Comparison of ENCODE assay signal across 1 cellular context in the genomic region with DNA sequence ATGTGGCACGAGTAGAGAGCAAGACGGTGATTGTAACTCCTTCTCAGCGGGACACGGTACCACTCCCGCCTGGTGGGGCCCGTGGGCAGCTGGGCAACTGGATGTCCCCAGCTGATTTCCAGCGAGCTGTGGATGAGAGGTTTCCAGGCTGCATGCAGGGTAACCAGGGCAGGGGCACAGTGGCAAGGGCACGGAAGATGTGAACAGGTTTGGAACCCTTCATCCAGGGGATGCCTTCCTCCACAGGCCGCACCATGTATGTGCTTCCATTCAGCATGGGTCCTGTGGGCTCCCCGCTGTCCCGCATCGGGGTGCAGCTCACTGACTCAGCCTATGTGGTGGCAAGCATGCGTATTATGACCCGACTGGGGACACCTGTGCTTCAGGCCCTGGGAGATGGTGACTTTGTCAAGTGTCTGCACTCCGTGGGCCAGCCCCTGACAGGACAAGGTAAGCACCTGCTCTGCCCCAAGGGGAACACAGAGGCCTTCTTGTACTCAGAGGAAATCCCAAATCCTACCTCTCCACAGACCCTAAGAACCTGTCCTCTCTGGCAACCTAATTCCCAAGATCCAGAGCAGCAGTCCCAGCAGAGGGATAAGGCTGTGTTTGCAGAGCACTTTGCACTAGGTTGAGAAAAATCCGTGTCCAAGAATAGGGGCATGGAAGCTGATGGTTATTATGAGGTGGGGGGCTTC.
TF ChIP-seq lines count a peak whose summit lies in the region.

No MANE protein-coding gene starts in this region.

TF ChIP-seq in HepG2, 621 proteins besides CTCF, POLR2A, EP300 and RAD21 (continued from another document and continues in another):
- TF ChIP-seq, protein P1, sequence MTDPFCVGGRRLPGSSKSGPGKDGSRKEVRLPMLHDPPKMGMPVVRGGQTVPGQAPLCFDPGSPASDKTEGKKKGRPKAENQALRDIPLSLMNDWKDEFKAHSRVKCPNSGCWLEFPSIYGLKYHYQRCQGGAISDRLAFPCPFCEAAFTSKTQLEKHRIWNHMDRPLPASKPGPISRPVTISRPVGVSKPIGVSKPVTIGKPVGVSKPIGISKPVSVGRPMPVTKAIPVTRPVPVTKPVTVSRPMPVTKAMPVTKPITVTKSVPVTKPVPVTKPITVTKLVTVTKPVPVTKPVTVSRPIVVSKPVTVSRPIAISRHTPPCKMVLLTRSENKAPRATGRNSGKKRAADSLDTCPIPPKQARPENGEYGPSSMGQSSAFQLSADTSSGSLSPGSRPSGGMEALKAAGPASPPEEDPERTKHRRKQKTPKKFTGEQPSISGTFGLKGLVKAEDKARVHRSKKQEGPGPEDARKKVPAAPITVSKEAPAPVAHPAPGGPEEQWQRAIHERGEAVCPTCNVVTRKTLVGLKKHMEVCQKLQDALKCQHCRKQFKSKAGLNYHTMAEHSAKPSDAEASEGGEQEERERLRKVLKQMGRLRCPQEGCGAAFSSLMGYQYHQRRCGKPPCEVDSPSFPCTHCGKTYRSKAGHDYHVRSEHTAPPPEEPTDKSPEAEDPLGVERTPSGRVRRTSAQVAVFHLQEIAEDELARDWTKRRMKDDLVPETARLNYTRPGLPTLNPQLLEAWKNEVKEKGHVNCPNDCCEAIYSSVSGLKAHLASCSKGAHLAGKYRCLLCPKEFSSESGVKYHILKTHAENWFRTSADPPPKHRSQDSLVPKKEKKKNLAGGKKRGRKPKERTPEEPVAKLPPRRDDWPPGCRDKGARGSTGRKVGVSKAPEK (CRISPR knock-in tag; IDR thresholded peaks at IDR 0.05; ENCODE audit: borderline replicate concordance), result peak; percentile 51; the same call in 1 of the 2 replicates
- TF ChIP-seq, protein P2, sequence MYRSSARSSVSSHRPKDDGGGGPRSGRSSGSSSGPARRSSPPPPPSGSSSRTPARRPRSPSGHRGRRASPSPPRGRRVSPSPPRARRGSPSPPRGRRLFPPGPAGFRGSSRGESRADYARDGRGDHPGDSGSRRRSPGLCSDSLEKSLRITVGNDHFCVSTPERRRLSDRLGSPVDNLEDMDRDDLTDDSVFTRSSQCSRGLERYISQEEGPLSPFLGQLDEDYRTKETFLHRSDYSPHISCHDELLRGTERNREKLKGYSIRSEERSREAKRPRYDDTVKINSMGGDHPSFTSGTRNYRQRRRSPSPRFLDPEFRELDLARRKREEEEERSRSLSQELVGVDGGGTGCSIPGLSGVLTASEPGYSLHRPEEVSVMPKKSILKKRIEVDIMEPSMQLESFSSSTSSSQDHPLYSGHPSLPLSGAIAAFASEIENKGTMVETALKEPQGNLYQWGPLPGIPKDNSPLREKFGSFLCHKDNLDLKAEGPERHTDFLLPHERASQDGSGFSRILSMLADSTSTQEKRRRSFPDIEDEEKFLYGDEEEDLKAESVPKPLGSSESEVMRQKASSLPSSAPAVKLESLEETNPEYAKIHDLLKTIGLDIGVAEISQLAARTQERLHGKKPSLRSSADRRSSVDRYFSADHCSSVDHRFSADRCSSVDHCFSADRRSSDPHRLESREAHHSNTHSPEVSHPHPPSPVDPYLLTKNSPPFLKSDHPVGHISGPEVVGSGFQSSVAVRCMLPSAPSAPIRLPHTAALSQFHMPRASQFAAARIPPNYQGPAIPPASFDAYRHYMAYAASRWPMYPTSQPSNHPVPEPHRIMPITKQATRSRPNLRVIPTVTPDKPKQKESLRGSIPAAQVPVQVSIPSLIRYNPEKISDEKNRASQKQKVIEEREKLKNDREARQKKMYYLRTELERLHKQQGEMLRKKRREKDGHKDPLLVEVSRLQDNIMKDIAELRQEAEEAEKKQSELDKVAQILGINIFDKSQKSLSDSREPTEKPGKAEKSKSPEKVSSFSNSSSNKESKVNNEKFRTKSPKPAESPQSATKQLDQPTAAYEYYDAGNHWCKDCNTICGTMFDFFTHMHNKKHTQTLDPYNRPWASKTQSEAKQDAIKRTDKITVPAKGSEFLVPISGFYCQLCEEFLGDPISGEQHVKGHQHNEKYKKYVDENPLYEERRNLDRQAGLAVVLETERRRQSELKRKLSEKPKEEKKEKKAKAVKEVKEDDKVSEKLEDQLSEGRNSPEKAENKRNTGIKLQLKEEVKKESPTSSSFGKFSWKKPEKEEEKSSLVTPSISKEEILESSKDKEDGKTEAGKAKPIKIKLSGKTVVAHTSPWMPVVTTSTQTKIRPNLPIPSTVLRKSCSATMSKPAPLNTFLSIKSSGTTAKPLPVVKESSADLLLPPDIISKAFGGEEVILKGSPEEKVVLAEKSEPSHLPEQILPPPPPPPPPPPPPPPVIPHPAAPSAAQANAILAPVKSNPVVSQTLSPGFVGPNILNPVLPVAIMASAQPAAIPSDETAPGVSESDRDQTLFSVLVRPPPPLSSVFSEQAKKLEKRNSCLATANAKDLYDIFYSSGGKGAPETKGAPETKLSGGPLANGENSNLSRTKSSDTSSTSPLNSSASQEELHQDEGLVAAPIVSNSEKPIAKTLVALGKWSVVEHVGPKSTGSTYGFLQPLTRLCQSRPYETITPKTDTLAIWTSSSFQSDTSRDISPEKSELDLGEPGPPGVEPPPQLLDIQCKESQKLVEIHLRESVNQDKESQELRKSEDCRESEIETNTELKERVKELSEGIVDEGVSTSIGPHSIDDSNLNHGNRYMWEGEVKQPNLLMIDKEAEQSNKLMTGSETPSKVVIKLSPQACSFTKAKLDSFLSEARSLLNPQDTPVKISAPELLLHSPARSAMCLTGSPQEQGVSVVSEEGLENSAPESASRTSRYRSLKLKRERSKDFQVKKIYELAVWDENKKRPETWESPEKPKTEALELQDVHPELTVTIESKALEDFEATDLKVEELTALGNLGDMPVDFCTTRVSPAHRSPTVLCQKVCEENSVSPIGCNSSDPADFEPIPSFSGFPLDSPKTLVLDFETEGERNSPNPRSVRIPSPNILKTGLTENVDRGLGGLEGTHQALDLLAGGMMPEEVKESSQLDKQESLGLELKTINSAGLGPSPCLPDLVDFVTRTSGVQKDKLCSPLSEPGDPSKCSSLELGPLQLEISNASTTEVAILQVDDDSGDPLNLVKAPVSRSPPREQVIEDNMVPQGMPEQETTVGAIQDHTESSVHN (CRISPR knock-in tag; IDR thresholded peaks at IDR 0.05), result 0 out of 2 replicates have a peak, but pooled peaks have one; percentile 62
- TF ChIP-seq FOXM1 (CRISPR knock-in tag; IDR thresholded peaks at IDR 0.05), result 0 out of 2 replicates have a peak, but pooled peaks have one; percentile 60
- TF ChIP-seq AGO2 (optimal IDR thresholded peaks at IDR 0.05; ENCODE audit: low read depth, low read length), result peak; percentile 86
- TF ChIP-seq ZNF350 (CRISPR knock-in tag; IDR thresholded peaks at IDR 0.05; ENCODE audit: borderline replicate concordance, low read depth), result 0 out of 2 replicates have a peak, but pooled peaks have one; percentile 57
- TF ChIP-seq MZF1 (CRISPR knock-in tag; IDR thresholded peaks at IDR 0.05; ENCODE audit: borderline replicate concordance), result 0 out of 2 replicates have a peak, but pooled peaks have one; percentile 48
- peak; percentile 74 for TF ChIP-seq TAF15 (IDR thresholded peaks at IDR 0.05; ENCODE audit: low read depth, low read length, poor library complexity, severe bottlenecking)
- TF ChIP-seq KDM3A (CRISPR knock-in tag; IDR thresholded peaks at IDR 0.05; ENCODE audit: low read depth), result 0 out of 2 replicates have a peak, but pooled peaks have one; percentile 8
- TF ChIP-seq ZNF407 (CRISPR knock-in tag; IDR thresholded peaks at IDR 0.05; ENCODE audit: not compliant biosample characterization), result peak; percentile 28
- 0 out of 2 replicates have a peak, but pooled peaks have one; percentile 14 for TF ChIP-seq ZMYM3 (CRISPR knock-in tag; IDR thresholded peaks at IDR 0.05)
- no peak for TF ChIP-seq ZNF83 (CRISPR knock-in tag; IDR thresholded peaks at IDR 0.05; ENCODE audit: borderline replicate concordance)
- TF ChIP-seq ZNF225 (CRISPR knock-in tag; IDR thresholded peaks at IDR 0.05), result peak; percentile 92
- TF ChIP-seq ISL2 (CRISPR knock-in tag; IDR thresholded peaks at IDR 0.05), result 0 out of 2 replicates have a peak, but pooled peaks have one; percentile 31
- TF ChIP-seq SIX4 (CRISPR knock-in tag; IDR thresholded peaks at IDR 0.05), result no peak
- TF ChIP-seq, protein P3, sequence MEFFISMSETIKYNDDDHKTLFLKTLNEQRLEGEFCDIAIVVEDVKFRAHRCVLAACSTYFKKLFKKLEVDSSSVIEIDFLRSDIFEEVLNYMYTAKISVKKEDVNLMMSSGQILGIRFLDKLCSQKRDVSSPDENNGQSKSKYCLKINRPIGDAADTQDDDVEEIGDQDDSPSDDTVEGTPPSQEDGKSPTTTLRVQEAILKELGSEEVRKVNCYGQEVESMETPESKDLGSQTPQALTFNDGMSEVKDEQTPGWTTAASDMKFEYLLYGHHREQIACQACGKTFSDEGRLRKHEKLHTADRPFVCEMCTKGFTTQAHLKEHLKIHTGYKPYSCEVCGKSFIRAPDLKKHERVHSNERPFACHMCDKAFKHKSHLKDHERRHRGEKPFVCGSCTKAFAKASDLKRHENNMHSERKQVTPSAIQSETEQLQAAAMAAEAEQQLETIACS (CRISPR knock-in tag; IDR thresholded peaks at IDR 0.05), result peak; percentile 33; the same call in 1 of the 2 replicates
- TF ChIP-seq POLR2AphosphoS5 (IDR thresholded peaks at IDR 0.05; ENCODE audit: low read depth, low read length), result peak; percentile 9; the same call in 1 of the 2 replicates
- no peak for TF ChIP-seq TCF7 (IDR thresholded peaks at IDR 0.05; ENCODE audit: low read depth)
- TF ChIP-seq ZNF773 (CRISPR knock-in tag; IDR thresholded peaks at IDR 0.05; ENCODE audit: borderline replicate concordance), result 0 out of 2 replicates have a peak, but pooled peaks have one; percentile 32
- TF ChIP-seq MYNN (CRISPR knock-in tag; IDR thresholded peaks at IDR 0.05; ENCODE audit: low read depth), result 0 out of 2 replicates have a peak, but pooled peaks have one; percentile 29
- no peak for TF ChIP-seq SNAPC4 (CRISPR knock-in tag; IDR thresholded peaks at IDR 0.05)
